26 cellular contexts compared by ENCODE assay signal in the genomic region with DNA sequence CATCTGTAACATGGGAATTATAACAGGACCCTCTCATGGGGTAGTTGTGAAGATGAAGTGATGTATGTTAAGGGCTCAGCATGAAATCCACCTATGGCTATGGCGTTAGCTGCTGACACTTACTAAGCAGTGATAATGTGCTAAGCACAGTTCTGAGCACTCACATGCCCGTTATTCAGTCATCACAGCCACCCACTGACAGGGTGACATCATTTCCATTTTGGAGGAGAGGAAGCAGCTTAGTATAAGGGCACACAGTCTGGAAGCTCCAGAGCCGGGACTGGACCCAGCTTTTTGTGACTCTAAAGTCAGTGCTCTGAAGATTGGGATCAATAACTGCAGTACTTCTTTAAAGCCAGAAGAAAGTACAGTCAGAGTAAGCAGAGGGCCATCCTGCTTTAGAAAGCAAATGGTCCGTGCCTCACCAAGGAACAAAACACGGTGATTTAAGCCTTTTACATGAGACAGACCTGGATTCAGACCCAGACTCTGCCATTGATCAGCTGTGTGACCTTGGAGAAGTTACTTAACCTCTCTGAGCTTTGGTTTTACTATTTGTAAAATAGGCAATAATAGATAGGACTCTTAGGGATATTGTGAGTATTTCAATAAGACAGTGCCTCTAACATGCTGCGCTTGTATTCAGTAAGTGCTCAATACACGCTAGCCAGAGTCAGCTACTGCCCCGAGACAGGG.
"Had no signal": no experiment of that assay in that cellular context is flagged by ENCODE, and none has a peak within 500 bp of the region (broad histone marks: within the 10 kb centered on the region; RNA-seq: fewer than 3 reads in every experiment).

No MANE protein-coding gene starts in this region.

- H3K9me3 Mint-ChIP-seq: activated B cell treated with CpG ODN at 0.5 μM for 24 hours; activated CD8-positive, alpha-beta T cell treated with anti-CD3 and anti-CD28 coated beads for 36 hours; activated T-cell treated with anti-CD3 and anti-CD28 coated beads, Interleukin-2, amount 50 U/mL, for 4 hours; activated T-helper 17 cell treated with anti-CD3 and anti-CD28 coated beads, Interleukin-2, amount 50 U/mL, for 72 hours; natural killer cell treated with Interleukin-12 subunit alpha and Interleukin-12 subunit beta and Interleukin-15 and Interleukin-18, amount 100 ng/mL, for 72 hours had no signal

- FAIRE-seq: astrocyte, endothelial cell of umbilical vein, small intestine had no signal

- H3K4me1 ChIP-seq: sigmoid colon, stomach, thyroid gland, upper lobe of left lung had no signal

- H3K4me3 ChIP-seq: mucosa of descending colon, sigmoid colon, stomach, thyroid gland, upper lobe of left lung had no signal

- H3K4me1 Mint-ChIP-seq: activated B cell treated with CpG ODN at 0.5 μM for 24 hours; activated T-helper 17 cell treated with anti-CD3 and anti-CD28 coated beads, Interleukin-2, amount 50 U/mL, for 72 hours; stimulated activated naive B cell treated with anti-CD40 and anti-IgM and Interleukin-4, amounts not matched to agents 10 μg/mL and 1 μg/mL and 100 μg/mL, for 72 hours had no signal

- H3K27ac Mint-ChIP-seq: activated B cell treated with CpG ODN at 0.5 μM for 24 hours; activated CD8-positive, alpha-beta T cell treated with anti-CD3 and anti-CD28 coated beads for 36 hours; activated T-helper 17 cell treated with anti-CD3 and anti-CD28 coated beads, Interleukin-2, amount 50 U/mL, for 72 hours; natural killer cell treated with Interleukin-12 subunit alpha and Interleukin-12 subunit beta and Interleukin-15 and Interleukin-18, amount 100 ng/mL, for 72 hours; stimulated activated naive B cell treated with anti-CD40 and anti-IgM and Interleukin-4, amounts not matched to agents 10 μg/mL and 1 μg/mL and 100 μg/mL, for 72 hours had no signal

- ATAC-seq: activated CD8-positive, alpha-beta T cell treated with anti-CD3 and anti-CD28 coated beads for 36 hours; activated T-cell treated with anti-CD3 and anti-CD28 coated beads, Interleukin-2, amount 50 U/mL, for 4 hours; activated T-helper 17 cell treated with anti-CD3 and anti-CD28 coated beads, Interleukin-2, amount 50 U/mL, for 72 hours; left lobe of liver; mucosa of descending colon; stimulated activated naive B cell treated with anti-CD40 and anti-IgM and Interleukin-4, amounts not matched to agents 10 μg/mL and 1 μg/mL and 100 μg/mL, for 72 hours had no signal

- H3K27ac ChIP-seq: brain microvascular endothelial cell, sigmoid colon, stomach, thyroid gland, upper lobe of left lung had no signal

- H3K4me3 Mint-ChIP-seq: activated B cell treated with CpG ODN at 0.5 μM for 24 hours; activated CD8-positive, alpha-beta T cell treated with anti-CD3 and anti-CD28 coated beads for 36 hours; activated T-cell treated with anti-CD3 and anti-CD28 coated beads, Interleukin-2, amount 50 U/mL, for 4 hours; activated T-helper 17 cell treated with anti-CD3 and anti-CD28 coated beads, Interleukin-2, amount 50 U/mL, for 72 hours; natural killer cell treated with Interleukin-12 subunit alpha and Interleukin-12 subunit beta and Interleukin-15 and Interleukin-18, amount 100 ng/mL, for 72 hours; stimulated activated naive B cell treated with anti-CD40 and anti-IgM and Interleukin-4, amounts not matched to agents 10 μg/mL and 1 μg/mL and 100 μg/mL, for 72 hours had no signal

- H3K9me3 ChIP-seq: mucosa of descending colon, sigmoid colon, stomach, thyroid gland, upper lobe of left lung had no signal

- H3K27me3 ChIP-seq: brain microvascular endothelial cell, sigmoid colon, stomach, thyroid gland, upper lobe of left lung had no signal

- DNase-seq: activated B cell treated with CpG ODN at 0.5 μM for 24 hours; activated CD4-positive, alpha-beta T cell treated with anti-CD3 and anti-CD28 coated beads, Interleukin-2, amount 50 U/mL, for 1 hour; activated CD8-positive, alpha-beta T cell treated with anti-CD3 and anti-CD28 coated beads for 36 hours; activated gamma-delta T cell treated with Interleukin-2 at 50 U/mL for 16 hours; activated naive CD4-positive, alpha-beta T cell treated with anti-CD3 and anti-CD28 coated beads, Interleukin-2, amount 50 U/mL, for 16 hours; activated T-cell treated with anti-CD3 and anti-CD28 coated beads, Interleukin-2, amount 50 U/mL, for 4 hours; amniotic stem cell; brain microvascular endothelial cell; cortex of kidney; foreskin fibroblast; kidney glomerular epithelial cell; mucosa of descending colon; sigmoid colon; small intestine; stimulated activated CD4-positive, alpha-beta T cell treated with anti-CD3 and anti-CD28 coated beads, Interleukin-4, amount 100 ng/mL, for 4 hours; stimulated activated CD8-positive, alpha-beta memory T cell treated with anti-CD3 and anti-CD28 coated beads, Interleukin-4, amount 100 ng/mL, for 48 hours; stimulated activated naive B cell treated with anti-CD40 and anti-IgM and Interleukin-4, amounts not matched to agents 10 μg/mL and 1 μg/mL and 100 μg/mL, for 72 hours; stomach; T-helper 2 cell; thyroid gland; upper lobe of left lung had no signal

- H3K36me3 Mint-ChIP-seq: stimulated activated naive B cell treated with anti-CD40 and anti-IgM and Interleukin-4, amounts not matched to agents 10 μg/mL and 1 μg/mL and 100 μg/mL, for 72 hours had no signal

- H3K36me3 ChIP-seq: brain microvascular endothelial cell, sigmoid colon, thyroid gland, upper lobe of left lung had no signal
